8 cellular contexts compared by ENCODE assay signal in genomic region chr17:76969598-76970172, GRCh38.
DNase-seq lines count a peak whose midpoint lies in the region; ATAC-seq and TF ChIP-seq lines count a peak whose summit lies in the region.

No MANE protein-coding gene starts in this region.

- ATAC-seq in heart left ventricle (peak in 1 of 4 donors; percentile 57), SK-N-SH treated with all-trans-retinoic acid at 6 μM for 48 hours (peak; percentile 95), upper lobe of left lung (ENCODE audit: low FRiP score in 2 of 2) (peak; percentile 30 to 59), HG03196 (IDR thresholded peaks at IDR 0.05; ENCODE audit: unreplicated experiment) (no peak)

- peaks cover 10 to 65% (median 26%) of the 10 kb centered on the region in 9 donors for H3K27me3 ChIP-seq in heart left ventricle
- no peaks in the 10 kb centered on the region for H3K27me3 ChIP-seq in iPS DF 6.9 (ENCODE audit: control insufficient read depth, insufficient read depth, low read length)
- H3K27me3 ChIP-seq in upper lobe of left lung, result peaks cover 0 to 16% (median 7%) of the 10 kb centered on the region in 4 donors

- H3K4me3 ChIP-seq in heart left ventricle (peak overlapping the region in 11 of 12 donors; percentile 10 to 42 (median 32)), iPS DF 6.9 (ENCODE audit: low read length) (peak overlapping the region; percentile 27; the same call in 1 of the 2 replicates), upper lobe of left lung (peak overlapping the region in 2 of 4 donors; percentile 40 to 41)

- H3K36me3 ChIP-seq in heart left ventricle, result no peaks in the 10 kb centered on the region
- H3K36me3 ChIP-seq in iPS DF 6.9 (ENCODE audit: control insufficient read depth, insufficient read depth, low read length), result no peaks in the 10 kb centered on the region
- H3K36me3 ChIP-seq in upper lobe of left lung, result no peaks in the 10 kb centered on the region

- TF ChIP-seq EP300 in upper lobe of left lung (IDR thresholded peaks at IDR 0.05), result no peak

- TF ChIP-seq POLR2A in heart left ventricle (IDR thresholded peaks at IDR 0.05) (no peak), upper lobe of left lung (IDR thresholded peaks at IDR 0.05) (no peak)

- H3K4me1 ChIP-seq in heart left ventricle, result peaks cover 0 to 16% (median 9%) of the 10 kb centered on the region in 12 donors
- peaks cover 4% of the 10 kb centered on the region; the same call in 1 of the 2 replicates for H3K4me1 ChIP-seq in iPS DF 6.9 (ENCODE audit: control insufficient read depth, insufficient read depth, low read length)
- H3K4me1 ChIP-seq in upper lobe of left lung, result peaks cover 9 to 17% (median 15%) of the 10 kb centered on the region in 4 donors

- H3K9me3 ChIP-seq in heart left ventricle, result no peaks in the 10 kb centered on the region
- no peaks in the 10 kb centered on the region for H3K9me3 ChIP-seq in iPS DF 6.9 (ENCODE audit: control insufficient read depth, insufficient read depth, low read length)
- H3K9me3 ChIP-seq in upper lobe of left lung, result no peaks in the 10 kb centered on the region

- WGBS in heart left ventricle, 4 donors, result 4% methylated on average over 13 of the region's 13 CpGs
- WGBS in iPS DF 6.9 (ENCODE audit: insufficient coverage, insufficient read length), result no CpG with 5 or more reads among the region's 13 CpGs
- 2 to 3% methylated on average over 11 to 13 of the region's 13 CpGs for WGBS in upper lobe of left lung, 2 donors

- DNase-seq in heart left ventricle (peak in 1 of 5 donors; percentile 53), cardiac septum (ENCODE audit: low spot score) (no peak), iPS DF 6.9 (ENCODE audit: low read depth, low spot score) (no peak), upper lobe of left lung (peak in 1 of 2 donors; percentile 30), HCEC 1CT (no peak)
- no peak for DNase-seq in NK-92 treated with Interleukin-12 subunit alpha and Interleukin-12 subunit beta, amount 100 ng/mL, for 24 hours (lab: John Stamatoyannopoulos, UW)

- H3K27ac ChIP-seq in heart left ventricle (no peak overlapping the region), iPS DF 6.9 (ENCODE audit: low read length) (no peak overlapping the region), upper lobe of left lung (no peak overlapping the region)

- no peak for TF ChIP-seq CTCF in heart left ventricle (IDR thresholded peaks at IDR 0.05)
- TF ChIP-seq CTCF in upper lobe of left lung (IDR thresholded peaks at IDR 0.05), result no peak

- intact Hi-C loops in heart left ventricle (cut with DNase I), result no loop called here
- intact Hi-C loops in cardiac septum (cut with DNase I), result no loop called here

TF ChIP-seq in SK-N-SH treated with all-trans-retinoic acid at 6 μM for 48 hours, 23 proteins besides CTCF, POLR2A, EP300 and RAD21:
- no peak for TF ChIP-seq POU6F1 (CRISPR knock-in tag; IDR thresholded peaks at IDR 0.05; ENCODE audit: borderline replicate concordance, low read depth)
- no peak for TF ChIP-seq ZFP3 (CRISPR knock-in tag; IDR thresholded peaks at IDR 0.05)
- no peak for TF ChIP-seq RARB (CRISPR knock-in tag; IDR thresholded peaks at IDR 0.05)
- no peak for TF ChIP-seq TSHZ2 (CRISPR knock-in tag; IDR thresholded peaks at IDR 0.05)
- TF ChIP-seq ZC3H10 (CRISPR knock-in tag; IDR thresholded peaks at IDR 0.05), result no peak
- TF ChIP-seq ZFP30 (CRISPR knock-in tag; IDR thresholded peaks at IDR 0.05), result no peak
- TF ChIP-seq OSR1 (CRISPR knock-in tag; IDR thresholded peaks at IDR 0.05), result no peak
- no peak for TF ChIP-seq CSDC2 (CRISPR knock-in tag; IDR thresholded peaks at IDR 0.05)
- TF ChIP-seq CREB5 (CRISPR knock-in tag; IDR thresholded peaks at IDR 0.05; ENCODE audit: low read depth), result no peak
- TF ChIP-seq ZNF565 (CRISPR knock-in tag; conservative IDR thresholded peaks at IDR 0.05; ENCODE audit: low read depth), result no peak
- TF ChIP-seq PATZ1 (CRISPR knock-in tag; IDR thresholded peaks at IDR 0.05; ENCODE audit: borderline replicate concordance), result no peak
- TF ChIP-seq ZNF8 (CRISPR knock-in tag; IDR thresholded peaks at IDR 0.05), result no peak
- no peak for TF ChIP-seq ESRRG (CRISPR knock-in tag; IDR thresholded peaks at IDR 0.05)
- no peak for TF ChIP-seq GLIS3 (CRISPR knock-in tag; IDR thresholded peaks at IDR 0.05)
- TF ChIP-seq ISL1 (CRISPR knock-in tag; IDR thresholded peaks at IDR 0.05), result no peak
- no peak for TF ChIP-seq SNAI2 (CRISPR knock-in tag; IDR thresholded peaks at IDR 0.05)
- no peak for TF ChIP-seq CSRNP3 (CRISPR knock-in tag; IDR thresholded peaks at IDR 0.05)
- no peak for TF ChIP-seq PPARA (CRISPR knock-in tag; IDR thresholded peaks at IDR 0.05; ENCODE audit: borderline replicate concordance)
